ENCODE assay signal across 35 cellular contexts in genomic region chr5:74095871-74096270, GRCh38.
DNase-seq lines count a peak whose midpoint lies in the region; ATAC-seq, FAIRE-seq and TF ChIP-seq lines count a peak whose summit lies in the region.
"Had no signal": no experiment of that assay in that cellular context is flagged by ENCODE, and none has a peak within 500 bp of the region (broad histone marks: within the 10 kb centered on the region; RNA-seq: fewer than 3 reads in every experiment).

No MANE protein-coding gene starts in this region.

- H3K36me3 ChIP-seq in upper lobe of left lung, result no peaks in the 10 kb centered on the region
- H3K36me3 ChIP-seq: left ventricle myocardium inferior, neutrophil, right atrium auricular region, spleen, thoracic aorta had no signal

- peaks cover 0 to 8% (median 0%) of the 10 kb centered on the region in 4 donors for H3K9me3 ChIP-seq in upper lobe of left lung
- H3K9me3 ChIP-seq: neutrophil, thoracic aorta had no signal

- no peaks in the 10 kb centered on the region for H3K36me3 Mint-ChIP-seq in T-cell
- H3K36me3 Mint-ChIP-seq: activated naive CD8-positive, alpha-beta T cell treated with anti-CD3 and anti-CD28 coated beads, Interleukin-2, amount 10 ng/mL, durations not matched to agents 7 days and 5 days; mesothelial cell of epicardium; naive B cell had no signal

- CTCF ChIA-PET in T-cell (lab: Charles Lee), result no interaction called here

- 69 to 83% methylated on average over 5 of the region's 5 CpGs for WGBS in upper lobe of left lung, 2 donors

- TF ChIP-seq POLR2A in upper lobe of left lung (IDR thresholded peaks at IDR 0.05), result no peak

- in situ Hi-C loops in ACHN (cut with HindIII; ENCODE audit: low pct_ligation_motif_present, low pct_unique_long_range_greater_than_20kb, low sequenced_read_pairs), result no loop called here

- no peak for TF ChIP-seq EP300 in upper lobe of left lung (IDR thresholded peaks at IDR 0.05)

- no peak for TF ChIP-seq CTCF in cardiac fibroblast (IDR thresholded peaks at IDR 0.05; ENCODE audit: low read depth, low read length)
- TF ChIP-seq CTCF in upper lobe of left lung (IDR thresholded peaks at IDR 0.05), result no peak

- H3K4me3 Mint-ChIP-seq in T-cell, result no peak overlapping the region
- H3K4me3 Mint-ChIP-seq: activated B cell treated with CpG ODN at 0.5 μM for 24 hours; activated CD4-positive, alpha-beta T cell treated with anti-CD3 and anti-CD28 coated beads, Interleukin-2, amount 10 ng/mL, durations not matched to agents 7 days and 5 days; activated naive CD8-positive, alpha-beta T cell treated with anti-CD3 and anti-CD28 coated beads, Interleukin-2, amount 10 ng/mL, durations not matched to agents 7 days and 5 days; activated T-cell treated with anti-CD3 and anti-CD28 coated beads, Interleukin-2, amount 50 U/mL, for 4 hours; mesothelial cell of epicardium; naive B cell; stimulated activated naive CD8-positive, alpha-beta T cell treated with anti-CD3 and anti-CD28 coated beads, Interleukin-15, amount 100 ng/mL, for 72 hours had no signal

- no peaks in the 10 kb centered on the region for H3K4me1 Mint-ChIP-seq in T-cell
- H3K4me1 Mint-ChIP-seq: activated B cell treated with CpG ODN at 0.5 μM for 24 hours; activated CD4-positive, alpha-beta T cell treated with anti-CD3 and anti-CD28 coated beads, Interleukin-2, amount 10 ng/mL, durations not matched to agents 7 days and 5 days; activated naive CD8-positive, alpha-beta T cell treated with anti-CD3 and anti-CD28 coated beads, Interleukin-2, amount 10 ng/mL, durations not matched to agents 7 days and 5 days; naive B cell; stimulated activated naive CD8-positive, alpha-beta T cell treated with anti-CD3 and anti-CD28 coated beads, Interleukin-15, amount 100 ng/mL, for 72 hours had no signal

- H3K27me3 Mint-ChIP-seq in T-cell, result peaks cover 2 to 6% of the 10 kb centered on the region in 2 donors
- H3K27me3 Mint-ChIP-seq: activated B cell treated with CpG ODN at 0.5 μM for 24 hours; activated CD4-positive, alpha-beta T cell treated with anti-CD3 and anti-CD28 coated beads, Interleukin-2, amount 10 ng/mL, durations not matched to agents 7 days and 5 days; activated naive CD8-positive, alpha-beta T cell treated with anti-CD3 and anti-CD28 coated beads, Interleukin-2, amount 10 ng/mL, durations not matched to agents 7 days and 5 days; naive B cell had no signal

- H3K27ac Mint-ChIP-seq in T-cell, result no peak overlapping the region
- H3K27ac Mint-ChIP-seq: activated B cell treated with CpG ODN at 0.5 μM for 24 hours; activated CD4-positive, alpha-beta T cell treated with anti-CD3 and anti-CD28 coated beads, Interleukin-2, amount 10 ng/mL, durations not matched to agents 7 days and 5 days; activated naive CD8-positive, alpha-beta T cell treated with anti-CD3 and anti-CD28 coated beads, Interleukin-2, amount 10 ng/mL, durations not matched to agents 7 days and 5 days; mesothelial cell of epicardium; naive B cell; stimulated activated naive CD8-positive, alpha-beta T cell treated with anti-CD3 and anti-CD28 coated beads, Interleukin-15, amount 100 ng/mL, for 72 hours had no signal

- H3K4me1 ChIP-seq in upper lobe of left lung, result no peaks in the 10 kb centered on the region

- peak; percentile 36 for FAIRE-seq in HTR-8/SVneo (lab: Jason Lieb, UNC)
- FAIRE-seq: GM19239 had no signal

- ATAC-seq in upper lobe of left lung (ENCODE audit: low FRiP score in 2 of 2) (no peak), T-cell (replicated peaks in 1 of 4) (no peak), GM18520 (IDR thresholded peaks at IDR 0.05; ENCODE audit: unreplicated experiment) (no peak)
- ATAC-seq: activated T-cell treated with anti-CD3 and anti-CD28 coated beads, Interleukin-2, amount 50 U/mL, for 4 hours; stimulated activated naive CD8-positive, alpha-beta T cell treated with anti-CD3 and anti-CD28 coated beads, Interleukin-15, amount 100 ng/mL, for 72 hours had no signal

- DNase-seq in AG20443 (ENCODE audit: low spot score) (peak; percentile 14), HTR-8/SVneo (ENCODE audit: insufficient read length, low spot score) (no peak), cardiac fibroblast (ENCODE audit: low read depth in 2 of 2) (peak; percentile 6 to 11), iris pigment epithelial cell (ENCODE audit: low read depth) (peak; percentile 76), upper lobe of left lung (no peak), T-cell (no peak), ACHN (no peak)
- DNase-seq: activated B cell treated with CpG ODN at 0.5 μM for 24 hours; activated CD4-positive, alpha-beta T cell treated with anti-CD3 and anti-CD28 coated beads, Interleukin-2, amount 10 ng/mL, durations not matched to agents 7 days and 5 days; activated gamma-delta T cell; activated naive CD8-positive, alpha-beta T cell treated with anti-CD3 and anti-CD28 coated beads, Interleukin-2, amount 10 ng/mL, durations not matched to agents 7 days and 5 days; activated T-cell treated with anti-CD3 and anti-CD28 coated beads, Interleukin-2, amount 50 U/mL, for 4 hours; COR-L47; DMS79 treated with DMSO at 0.1 percent for 48 hours; GOT3; islet precursor cell; left ventricle myocardium inferior; naive B cell; NCI-H1930; NCI-H2171 treated with DMSO at 0.1 percent for 48 hours; NCI-H510A; posterior cingulate gyrus; RPMI8226; spleen; stimulated activated CD4-positive, alpha-beta T cell treated with anti-CD3 and anti-CD28 coated beads, Interleukin-2, amount 100 ng/mL, for 48 hours; stimulated activated naive CD8-positive, alpha-beta T cell treated with anti-CD3 and anti-CD28 coated beads, Interleukin-15, amount 100 ng/mL, for 72 hours; T-helper 1 cell had no signal

- H3K27ac ChIP-seq in upper lobe of left lung, result no peak overlapping the region
- H3K27ac ChIP-seq: C4-2B, KMS-11, left ventricle myocardium inferior, neutrophil, right atrium auricular region, spleen, thoracic aorta had no signal

- H3K27me3 ChIP-seq in upper lobe of left lung, result no peaks in the 10 kb centered on the region
- H3K27me3 ChIP-seq: neutrophil, right atrium auricular region, spleen had no signal

- peaks cover 3 to 17% (median 4%) of the 10 kb centered on the region in 3 donors for H3K9me3 Mint-ChIP-seq in T-cell

- H3K4me3 ChIP-seq in cardiac fibroblast (replicated peaks in 1 of 2; ENCODE audit: low read depth in 2 of 2, low read length in 2 of 2), result no peak overlapping the region
- H3K4me3 ChIP-seq in upper lobe of left lung, result no peak overlapping the region
- H3K4me3 ChIP-seq: left ventricle myocardium inferior, right atrium auricular region, spleen, thoracic aorta had no signal

- POLR2A ChIA-PET in T-cell (lab: Charles Lee), result no interaction called here

Comparison
In these comparisons a context has a peak if more than half of its experiments do, and no peak if none do; other contexts are left out.
1. DNase-seq: peak in AG20443 (single experiment), cardiac fibroblast (2 of 2) and iris pigment epithelial cell (single experiment); none in HTR-8/SVneo (single experiment), upper lobe of left lung (0 of 2), T-cell (0 of 34) and ACHN (single experiment).